ENCODE assay signal across 13 cellular contexts in the genomic region with DNA sequence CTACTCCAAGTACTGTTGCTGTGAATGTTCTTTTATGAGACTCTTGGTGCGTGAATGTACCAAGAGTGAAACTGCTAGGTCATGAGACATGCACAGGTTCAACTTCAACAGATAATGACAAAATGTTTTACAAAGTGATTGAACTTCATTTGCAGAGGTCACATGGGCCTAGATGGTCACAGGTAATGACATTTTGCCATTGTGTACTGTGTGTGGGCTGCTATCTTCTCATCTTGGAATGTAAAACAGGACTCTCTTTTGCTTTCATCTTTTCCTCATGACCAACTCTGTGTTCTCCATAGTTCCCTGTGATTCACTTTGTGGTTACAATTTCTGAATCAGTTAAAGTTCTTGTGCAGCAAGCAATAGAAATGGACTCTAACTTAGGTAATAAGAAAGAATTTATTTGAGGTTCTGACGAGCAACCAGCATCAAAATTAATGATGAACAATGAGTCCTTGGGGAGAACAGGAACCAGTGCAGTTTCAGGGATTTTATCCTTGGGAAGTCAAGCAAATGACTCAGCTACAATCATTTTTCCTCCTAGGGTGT. TPM values are rescaled to one million over a fixed set of nuclear protein-coding genes. Genes with fewer than 3 reads are reported as not detected.
DNase-seq lines count a peak whose midpoint lies in the region; ATAC-seq and FAIRE-seq lines count a peak whose summit lies in the region.
"Had no signal": no experiment of that assay in that cellular context is flagged by ENCODE, and none has a peak within 500 bp of the region (broad histone marks: within the 10 kb centered on the region; RNA-seq: fewer than 3 reads in every experiment).

No MANE protein-coding gene starts in this region.

- H3K4me1 Mint-ChIP-seq in activated naive CD8-positive, alpha-beta T cell treated with anti-CD3 and anti-CD28 coated beads, Interleukin-2, amount 50 U/mL, for 24 hours = peaks cover 5% of the 10 kb centered on the region
- peaks cover 6% of the 10 kb centered on the region for H3K4me1 Mint-ChIP-seq in activated naive CD8-positive, alpha-beta T cell treated with anti-CD3 and anti-CD28 coated beads for 36 hours
- H3K4me1 Mint-ChIP-seq: endodermal cell had no signal

- H3K27ac Mint-ChIP-seq in activated naive CD8-positive, alpha-beta T cell treated with anti-CD3 and anti-CD28 coated beads, Interleukin-2, amount 50 U/mL, for 24 hours = peak overlapping the region; percentile 7
- H3K27ac Mint-ChIP-seq in activated naive CD8-positive, alpha-beta T cell treated with anti-CD3 and anti-CD28 coated beads for 36 hours = no peak overlapping the region
- H3K27ac Mint-ChIP-seq: endodermal cell had no signal

- no peaks in the 10 kb centered on the region for H3K36me3 Mint-ChIP-seq in activated naive CD8-positive, alpha-beta T cell treated with anti-CD3 and anti-CD28 coated beads, Interleukin-2, amount 50 U/mL, for 24 hours (ENCODE audit: low read depth)
- no peaks in the 10 kb centered on the region for H3K36me3 Mint-ChIP-seq in activated naive CD8-positive, alpha-beta T cell treated with anti-CD3 and anti-CD28 coated beads for 36 hours

- DNase-seq in activated naive CD8-positive, alpha-beta T cell treated with anti-CD3 and anti-CD28 coated beads, Interleukin-2, amount 50 U/mL, for 24 hours = no peak
- no peak for DNase-seq in activated naive CD8-positive, alpha-beta T cell treated with anti-CD3 and anti-CD28 coated beads for 36 hours
- DNase-seq in HS-5 (ENCODE audit: low read depth) = peak; percentile 82
- peak; percentile 8 for DNase-seq in dermis blood vessel endothelial cell
- DNase-seq in urothelium cell line (ENCODE audit: low spot score) = peak; percentile 43
- no peak for DNase-seq in DMS79 (lab: John Stamatoyannopoulos, UW)
- DNase-seq: activated T-cell treated with anti-CD3 and anti-CD28 coated beads, Interleukin-2, amount 50 U/mL, for 48 hours; endodermal cell; NCI-H1417 treated with DMSO at 0.1 percent for 48 hours; substantia nigra; T-helper 1 cell had no signal

- peaks cover 5% of the 10 kb centered on the region for H3K27me3 Mint-ChIP-seq in activated naive CD8-positive, alpha-beta T cell treated with anti-CD3 and anti-CD28 coated beads, Interleukin-2, amount 50 U/mL, for 24 hours
- H3K27me3 Mint-ChIP-seq in activated naive CD8-positive, alpha-beta T cell treated with anti-CD3 and anti-CD28 coated beads for 36 hours = peaks cover 29% of the 10 kb centered on the region

- ATAC-seq in activated naive CD8-positive, alpha-beta T cell treated with anti-CD3 and anti-CD28 coated beads, Interleukin-2, amount 50 U/mL, for 24 hours = peak; percentile 40
- no peak for ATAC-seq in GM19463 (IDR thresholded peaks at IDR 0.05; ENCODE audit: unreplicated experiment)
- ATAC-seq in esophagus mucosa = no peak

- peak; percentile 58 for FAIRE-seq in urothelium cell line (lab: Jason Lieb, UNC)

- H3K4me3 Mint-ChIP-seq in activated naive CD8-positive, alpha-beta T cell treated with anti-CD3 and anti-CD28 coated beads, Interleukin-2, amount 50 U/mL, for 24 hours = no peak overlapping the region
- no peak overlapping the region for H3K4me3 Mint-ChIP-seq in activated naive CD8-positive, alpha-beta T cell treated with anti-CD3 and anti-CD28 coated beads for 36 hours
- H3K4me3 Mint-ChIP-seq: endodermal cell had no signal

- H3K9me3 Mint-ChIP-seq in activated naive CD8-positive, alpha-beta T cell treated with anti-CD3 and anti-CD28 coated beads, Interleukin-2, amount 50 U/mL, for 24 hours = no peaks in the 10 kb centered on the region
- H3K9me3 Mint-ChIP-seq in activated naive CD8-positive, alpha-beta T cell treated with anti-CD3 and anti-CD28 coated beads for 36 hours = no peaks in the 10 kb centered on the region
- H3K9me3 Mint-ChIP-seq: endodermal cell had no signal

RNA-seq across cellular contexts. Expression of gene TSNAX, which starts 16.2 kb away (rescaled TPM):
- 10 to 100 TPM; 48.5 to 48.8 TPM for total RNA-seq in activated naive CD8-positive, alpha-beta T cell treated with anti-CD3 and anti-CD28 coated beads for 36 hours
- total RNA-seq in dermis blood vessel endothelial cell (38.0 and 42.4 TPM in 2 replicates), esophagus mucosa (21.3 TPM)

Comparison
In these comparisons a context has a peak if more than half of its experiments do, and no peak if none do; other contexts are left out.
1. DNase-seq: peak in HS-5 (single experiment), dermis blood vessel endothelial cell (single experiment) and urothelium cell line (single experiment); none in activated naive CD8-positive, alpha-beta T cell treated with anti-CD3 and anti-CD28 coated beads, Interleukin-2, amount 50 U/mL, for 24 hours (single experiment), activated naive CD8-positive, alpha-beta T cell treated with anti-CD3 and anti-CD28 coated beads for 36 hours (single experiment) and DMS79 (single experiment).